8 cellular contexts compared by ENCODE assay signal in genomic region chr12:28190321-28191017, GRCh38. TPM values are rescaled to one million over a fixed set of nuclear protein-coding genes. Genes with fewer than 3 reads are reported as not detected.
DNase-seq lines count a peak whose midpoint lies in the region; ATAC-seq, FAIRE-seq and TF ChIP-seq lines count a peak whose summit lies in the region.

A gene with protein sequence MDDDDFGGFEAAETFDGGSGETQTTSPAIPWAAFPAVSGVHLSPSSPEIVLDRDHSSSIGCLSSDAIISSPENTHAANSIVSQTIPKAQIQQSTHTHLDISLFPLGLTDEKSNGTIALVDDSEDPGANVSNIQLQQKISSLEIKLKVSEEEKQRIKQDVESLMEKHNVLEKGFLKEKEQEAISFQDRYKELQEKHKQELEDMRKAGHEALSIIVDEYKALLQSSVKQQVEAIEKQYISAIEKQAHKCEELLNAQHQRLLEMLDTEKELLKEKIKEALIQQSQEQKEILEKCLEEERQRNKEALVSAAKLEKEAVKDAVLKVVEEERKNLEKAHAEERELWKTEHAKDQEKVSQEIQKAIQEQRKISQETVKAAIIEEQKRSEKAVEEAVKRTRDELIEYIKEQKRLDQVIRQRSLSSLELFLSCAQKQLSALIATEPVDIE (plus strand): TSS chr12:28190456. CDS start chr12:28257216, 66,760 bp downstream.

- TF ChIP-seq POLR2A in HepG2 (IDR thresholded peaks at IDR 0.05; ENCODE audit: insufficient read depth in 1 of 2, low read depth in 2 of 2, low read length in 2 of 2): peak; percentile 72 to 73

- peak within 1 kb of the TSS; percentile 89 for H3K4me2 ChIP-seq in HepG2 (ENCODE audit: low read depth, low read length)

- H3K36me3 ChIP-seq in HepG2 (replicated peaks in 1 of 2; ENCODE audit: control insufficient read depth in 1 of 2, insufficient read depth in 2 of 2, low read length in 2 of 2): no peaks in the 10 kb centered on the region

- ATAC-seq in HG03439 (IDR thresholded peaks at IDR 0.05; ENCODE audit: unreplicated experiment) (peak; percentile 91), HepG2 (peak; percentile 96)

- peak; percentile 84 for DNase-seq in Ammon's horn (ENCODE audit: low spot score)
- DNase-seq in GM19238 (ENCODE audit: insufficient read length, low spot score): peak; percentile 71
- peak; percentile 48 for DNase-seq in NCI-H69 (lab: John Stamatoyannopoulos, UW)
- DNase-seq in activated CD4-positive, alpha-beta T cell treated with anti-CD3 and anti-CD28 coated beads, Interleukin-2, amount 50 U/mL, for 1 hour: peak; percentile 88
- peak; percentile 74 for DNase-seq in dedifferentiated amniotic fluid mesenchymal stem cell (ENCODE audit: extremely low spot score)
- peak; percentile 61 for DNase-seq in HepG2 (ENCODE audit: low spot score)
- peak; percentile 90 for DNase-seq in stimulated activated CD4-positive, alpha-beta T cell treated with anti-CD3 and anti-CD28 coated beads, Interleukin-4, amount 100 ng/mL, for 24 hours

- H4K20me1 ChIP-seq in HepG2 (ENCODE audit: insufficient read depth, low read length): no peaks in the 10 kb centered on the region

- H3K27ac ChIP-seq in HepG2 (ENCODE audit: extremely low read length, insufficient read depth, low read length): peak within 1 kb of the TSS; percentile 84

- no peak for FAIRE-seq in HepG2 (lab: Jason Lieb, UNC)

- peak within 1 kb of the TSS; percentile 83 for H2AFZ ChIP-seq in HepG2 (ENCODE audit: low read length)

- H3K4me3 ChIP-seq in HepG2 (replicated peaks in 1 of 3; ENCODE audit: insufficient read depth in 1 of 3, low read depth in 2 of 3, low read length in 3 of 3): peak within 1 kb of the TSS; percentile 78 to 93 (median 83)

- intact Hi-C loops in HepG2 (cut with micrococcal nuclease; ENCODE audit: unreplicated experiment): no loop called here

- H3K4me1 ChIP-seq in HepG2 (ENCODE audit: insufficient read depth, low read length): peaks cover 26% of the 10 kb centered on the region

- peak within 1 kb of the TSS; percentile 93 for H3K9ac ChIP-seq in HepG2 (ENCODE audit: insufficient read depth, low read depth, low read length)

- peak; percentile 38; the same call in 1 of the 2 replicates for TF ChIP-seq CTCF in HepG2 (CRISPR knock-in tag; IDR thresholded peaks at IDR 0.05)

- TF ChIP-seq EP300 in HepG2 (IDR thresholded peaks at IDR 0.05; ENCODE audit: low read depth in 2 of 2, low read length in 2 of 2) (no peak), HepG2 (CRISPR knock-in tag; IDR thresholded peaks at IDR 0.05; ENCODE audit: borderline replicate concordance) (no peak)

- H3K9me3 ChIP-seq in HepG2 (ENCODE audit: low read length): peaks cover 6% of the 10 kb centered on the region; the same call in 1 of the 2 replicates

- CTCF ChIA-PET in HepG2 (lab: Yijun Ruan, JAX; ENCODE audit: low intra/inter-chr PET ratio, low total read pairs): no interaction called here

- no TSS peak for BruUV-seq in HepG2 (replicated peaks; lab: Mats Ljungman, UMichigan)

- TF ChIP-seq RAD21 in HepG2 (CRISPR knock-in tag; IDR thresholded peaks at IDR 0.05): peak; percentile 40

- in situ Hi-C loops in HepG2 (cut with HindIII; ENCODE audit: extremely low pct_ligation_motif_present, low pct_unique_long_range_greater_than_20kb): no loop called here

- H3K27me3 ChIP-seq in HepG2 (ENCODE audit: control insufficient read depth in 1 of 2, insufficient read depth in 2 of 2, low read length in 2 of 2): no peaks in the 10 kb centered on the region; a peak in 1 of 5 replicates

- WGBS in HepG2 (ENCODE audit: low lambda C conversion rate): 0% methylated on average over 3 of the region's 72 CpGs

- H3K79me2 ChIP-seq in HepG2 (ENCODE audit: insufficient read depth, low read length): peaks cover 9% of the 10 kb centered on the region

- POLR2A ChIA-PET in HepG2 (lab: Yijun Ruan, JAX): interaction anchor here (1.0 to 1.7 kb wide), 3 partner anchors 12 to 169 kb away, joined by 5 to 8 read pairs (median 6); no protein-coding TSS in a partner anchor

TF ChIP-seq in HepG2, 621 proteins besides CTCF, POLR2A, EP300 and RAD21 (continues in another document):
- TF ChIP-seq HNF4A (CRISPR knock-in tag; IDR thresholded peaks at IDR 0.05): 0 out of 2 replicates have a peak, but pooled peaks have one; percentile 16
- TF ChIP-seq TSC22D2 (CRISPR knock-in tag; IDR thresholded peaks at IDR 0.05; ENCODE audit: borderline replicate concordance): no peak; the same call in 1 of the 2 replicates
- TF ChIP-seq THAP11 (CRISPR knock-in tag; IDR thresholded peaks at IDR 0.05): peak; percentile 84
- 0 out of 2 replicates have a peak, but pooled peaks have one; percentile 29 for TF ChIP-seq ZNF615 (CRISPR knock-in tag; IDR thresholded peaks at IDR 0.05; ENCODE audit: borderline replicate concordance)
- no peak for TF ChIP-seq ZNF484 (CRISPR knock-in tag; IDR thresholded peaks at IDR 0.05; ENCODE audit: borderline replicate concordance, low read depth)
- TF ChIP-seq, protein P1, sequence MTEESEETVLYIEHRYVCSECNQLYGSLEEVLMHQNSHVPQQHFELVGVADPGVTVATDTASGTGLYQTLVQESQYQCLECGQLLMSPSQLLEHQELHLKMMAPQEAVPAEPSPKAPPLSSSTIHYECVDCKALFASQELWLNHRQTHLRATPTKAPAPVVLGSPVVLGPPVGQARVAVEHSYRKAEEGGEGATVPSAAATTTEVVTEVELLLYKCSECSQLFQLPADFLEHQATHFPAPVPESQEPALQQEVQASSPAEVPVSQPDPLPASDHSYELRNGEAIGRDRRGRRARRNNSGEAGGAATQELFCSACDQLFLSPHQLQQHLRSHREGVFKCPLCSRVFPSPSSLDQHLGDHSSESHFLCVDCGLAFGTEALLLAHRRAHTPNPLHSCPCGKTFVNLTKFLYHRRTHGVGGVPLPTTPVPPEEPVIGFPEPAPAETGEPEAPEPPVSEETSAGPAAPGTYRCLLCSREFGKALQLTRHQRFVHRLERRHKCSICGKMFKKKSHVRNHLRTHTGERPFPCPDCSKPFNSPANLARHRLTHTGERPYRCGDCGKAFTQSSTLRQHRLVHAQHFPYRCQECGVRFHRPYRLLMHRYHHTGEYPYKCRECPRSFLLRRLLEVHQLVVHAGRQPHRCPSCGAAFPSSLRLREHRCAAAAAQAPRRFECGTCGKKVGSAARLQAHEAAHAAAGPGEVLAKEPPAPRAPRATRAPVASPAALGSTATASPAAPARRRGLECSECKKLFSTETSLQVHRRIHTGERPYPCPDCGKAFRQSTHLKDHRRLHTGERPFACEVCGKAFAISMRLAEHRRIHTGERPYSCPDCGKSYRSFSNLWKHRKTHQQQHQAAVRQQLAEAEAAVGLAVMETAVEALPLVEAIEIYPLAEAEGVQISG (CRISPR knock-in tag; IDR thresholded peaks at IDR 0.05): peak; percentile 85
- no peak for TF ChIP-seq ATRX (CRISPR knock-in tag; IDR thresholded peaks at IDR 0.05; ENCODE audit: borderline replicate concordance)
- no peak; the same call in 1 of the 2 replicates for TF ChIP-seq ZNF234 (CRISPR knock-in tag; conservative IDR thresholded peaks at IDR 0.05)
- TF ChIP-seq MXI1 (IDR thresholded peaks at IDR 0.05; ENCODE audit: borderline replicate concordance, low read depth, low read length): peak; percentile 55; the same call in 1 of the 3 replicates
- TF ChIP-seq KAT8 (CRISPR knock-in tag; IDR thresholded peaks at IDR 0.05): peak; percentile 94

RNA-seq across cellular contexts. Expression of the gene that starts here (rescaled TPM):
- 15.8 and 20.6 TPM in 2 replicates for total RNA-seq in HepG2 (2016; rRNA removed; fragmentation: Illumina TruSeq; extraction: Trizol)
- 88.7 and 93.9 TPM in 2 replicates for total RNA-seq in HepG2 (2016; cell fraction: cytosol; rRNA removed; fragmentation: Illumina TruSeq; extraction: Trizol; ENCODE audit: low read depth)
- total RNA-seq in HepG2 (2016; cell fraction: insoluble cytoplasmic fraction; rRNA removed; fragmentation: Illumina TruSeq; extraction: Trizol): 14.9 and 18.0 TPM in 2 replicates
- total RNA-seq in HepG2 (2016; cell fraction: membrane; rRNA removed; fragmentation: Illumina TruSeq; extraction: Trizol): 25.9 and 27.4 TPM in 2 replicates
- total RNA-seq in HepG2 (2016; cell fraction: nucleus; rRNA removed; fragmentation: Illumina TruSeq; extraction: Trizol): 19.4 and 19.8 TPM in 2 replicates
- polyA plus RNA-seq in HepG2 (2011; rRNA removed): 7.7 and 9.8 TPM in 2 replicates
- polyA plus RNA-seq in HepG2 (2011; cell fraction: cytosol; rRNA removed): 5.3 and 9.0 TPM in 2 replicates
- 5.2 and 5.9 TPM in 2 replicates for polyA plus RNA-seq in HepG2 (2011; cell fraction: nucleus; rRNA removed)
- 9.2 and 10.4 TPM in 2 replicates for polyA plus RNA-seq in HepG2 (2012)
- 1.3 and 1.9 TPM in 2 replicates for polyA plus RNA-seq in HepG2 (2016; cell fraction: cytosol; fragmentation: Illumina TruSeq; extraction: Trizol; ENCODE audit: low read depth)
- polyA plus RNA-seq in HepG2 (2016; cell fraction: insoluble cytoplasmic fraction; fragmentation: Illumina TruSeq; extraction: Trizol; ENCODE audit: low read depth): 16.6 and 16.9 TPM in 2 replicates
- polyA plus RNA-seq in HepG2 (2016; cell fraction: membrane; fragmentation: Illumina TruSeq; extraction: Trizol; ENCODE audit: low read depth): 3.4 TPM in 2 replicates
- 7.0 and 7.9 TPM in 2 replicates for polyA plus RNA-seq in HepG2 (2016; cell fraction: nucleus; fragmentation: Illumina TruSeq; extraction: Trizol; ENCODE audit: insufficient read depth, low read depth)
- 17.8 and 41.4 TPM in 2 replicates for polyA minus RNA-seq in HepG2 (2011; rRNA and poly(A)+ RNA removed; ENCODE audit: low replicate concordance)
- 12.6 and 19.2 TPM in 2 replicates for polyA minus RNA-seq in HepG2 (2011; cell fraction: cytosol; rRNA and poly(A)+ RNA removed)
- 50.2 and 62.0 TPM in 2 replicates for polyA minus RNA-seq in HepG2 (2011; cell fraction: nucleus; rRNA and poly(A)+ RNA removed)

Comparison
In these comparisons a context has a peak if more than half of its experiments do, and no peak if none do; other contexts are left out.
1. Peak in every context shown above with its lines: DNase-seq, ATAC-seq, H3K4me3 ChIP-seq and H3K27ac ChIP-seq.